ENCODE assay signal across 10 cellular contexts in genomic region chr1:161180643-161181042, GRCh38. TPM values are rescaled to one million over a fixed set of nuclear protein-coding genes. Genes with fewer than 3 reads are reported as not detected.
DNase-seq lines count a peak whose midpoint lies in the region; ATAC-seq and TF ChIP-seq lines count a peak whose summit lies in the region.
"Had no signal": no experiment of that assay in that cellular context is flagged by ENCODE, and none has a peak within 500 bp of the region (broad histone marks: within the 10 kb centered on the region; RNA-seq: fewer than 3 reads in every experiment).

No MANE protein-coding gene starts in this region.

- H3K27me3 ChIP-seq in MM.1S (replicated peaks; ENCODE audit: insufficient read depth, low read length) (no peaks in the 10 kb centered on the region), mammary epithelial cell (ENCODE audit: insufficient read depth, low read length) (no peaks in the 10 kb centered on the region)

- no peak for DNase-seq in activated T-cell treated with anti-CD3 and anti-CD28 coated beads, Interleukin-2, amount 50 U/mL, for 72 hours
- DNase-seq in activated T-cell treated with anti-CD3 and anti-CD28 coated beads, Interleukin-2, amount 50 U/mL, for 1 hour = no peak
- peak; percentile 36 for DNase-seq in MM.1S
- no peak for DNase-seq in mammary epithelial cell
- no peak for DNase-seq in retinal pigment epithelial cell (ENCODE audit: low read depth)
- DNase-seq: EL, NCI-H1930 had no signal

- H4K20me1 ChIP-seq in MM.1S (ENCODE audit: insufficient read depth, low read length) = no peaks in the 10 kb centered on the region
- no peaks in the 10 kb centered on the region for H4K20me1 ChIP-seq in mammary epithelial cell (ENCODE audit: insufficient read depth, low read length)

- ATAC-seq in activated T-cell treated with anti-CD3 and anti-CD28 coated beads, Interleukin-2, amount 50 U/mL, for 72 hours (replicated peaks in 1 of 2) = no peak
- ATAC-seq in HG03175 (IDR thresholded peaks at IDR 0.05; ENCODE audit: unreplicated experiment) = no peak
- ATAC-seq in GM19455 (IDR thresholded peaks at IDR 0.05; ENCODE audit: unreplicated experiment) = no peak
- no peak for ATAC-seq in HG02759 (IDR thresholded peaks at IDR 0.05; ENCODE audit: unreplicated experiment)

- H3K4me2 ChIP-seq in MM.1S (ENCODE audit: low read depth, low read length) (no peak overlapping the region), mammary epithelial cell (ENCODE audit: insufficient read depth, low read depth, low read length) (no peak overlapping the region)

- H3K79me2 ChIP-seq in MM.1S (ENCODE audit: low read length) = peaks cover 18% of the 10 kb centered on the region
- peaks cover 16% of the 10 kb centered on the region for H3K79me2 ChIP-seq in mammary epithelial cell (ENCODE audit: insufficient read depth, low read length)

- H3K36me3 ChIP-seq in MM.1S (replicated peaks; ENCODE audit: insufficient read depth, low read length) (no peaks in the 10 kb centered on the region), mammary epithelial cell (ENCODE audit: insufficient read depth, low read length) (no peaks in the 10 kb centered on the region)

- 25% methylated on average over 1 of the region's 1 CpG for WGBS in mammary epithelial cell (ENCODE audit: low coverage, missing lambda C conversion rate)

- dilution Hi-C loops in mammary epithelial cell (cut with HindIII; ENCODE audit: low sequenced_read_pairs) = no loop called here

- no peaks in the 10 kb centered on the region for H3K9me2 ChIP-seq in MM.1S (replicated peaks; ENCODE audit: insufficient read depth, low read length)

- peak overlapping the region in 1 of 2 donors; percentile 25 for H3K4me3 Mint-ChIP-seq in activated T-cell treated with anti-CD3 and anti-CD28 coated beads, Interleukin-2, amount 50 U/mL, for 72 hours

- BruUV-seq in mammary epithelial cell (replicated peaks; lab: Mats Ljungman, UMichigan) = no TSS peak

- H3K27ac ChIP-seq in MM.1S (ENCODE audit: low read length) = no peak overlapping the region
- no peak overlapping the region for H3K27ac ChIP-seq in mammary epithelial cell (ENCODE audit: insufficient read depth, low read depth, low read length)

- in situ Hi-C loops in mammary epithelial cell (cut with MboI; ENCODE audit: low sequenced_read_pairs in 2 of 2) = loop anchor here in 1 of 2 donors (25.0 kb wide), 1 partner anchor 557 kb away; the partner anchor contains the start of gene DUSP12

- peak; percentile 66 for TF ChIP-seq CTCF in MM.1S (IDR thresholded peaks at IDR 0.05; ENCODE audit: low read length)
- TF ChIP-seq CTCF in mammary epithelial cell (conservative IDR thresholded peaks at IDR 0.05 in 1 of 2, IDR thresholded peaks at IDR 0.05 in 1 of 2; ENCODE audit: extremely low read depth in 1 of 2, insufficient read depth in 1 of 2, low read depth in 1 of 2, low read length in 2 of 2) = peak; percentile 35 to 38
- TF ChIP-seq CTCF in retinal pigment epithelial cell (conservative IDR thresholded peaks at IDR 0.05; ENCODE audit: low read depth, low read length) = peak; percentile 29

- CTCF ChIA-PET in mammary epithelial cell (lab: Charles Lee; ENCODE audit: low non-redundant PET) = no interaction called here

- intact Hi-C loops in mammary epithelial cell (cut with micrococcal nuclease) = loop anchor here (2.0 to 10.0 kb wide), 2 partner anchors 44 to 564 kb away; partner anchors contain the start of gene DUSP12

- H3K9ac ChIP-seq in MM.1S (ENCODE audit: low read length) (no peak overlapping the region), mammary epithelial cell (ENCODE audit: insufficient read depth, low read length) (no peak overlapping the region)

- H3K9me3 ChIP-seq in MM.1S (replicated peaks; ENCODE audit: insufficient read depth, low read length) = no peaks in the 10 kb centered on the region
- no peaks in the 10 kb centered on the region for H3K9me3 ChIP-seq in mammary epithelial cell (replicated peaks; ENCODE audit: insufficient read depth, low read length)

- peaks cover 49% of the 10 kb centered on the region for H3F3A ChIP-seq in MM.1S (ENCODE audit: insufficient read depth, low read length)

- no peaks in the 10 kb centered on the region for H3K9me3 Mint-ChIP-seq in activated T-cell treated with anti-CD3 and anti-CD28 coated beads, Interleukin-2, amount 50 U/mL, for 72 hours

- H2AFZ ChIP-seq in MM.1S (ENCODE audit: low read length) = no peak overlapping the region
- no peak overlapping the region for H2AFZ ChIP-seq in mammary epithelial cell (ENCODE audit: low read depth, low read length)

- H3K36me3 Mint-ChIP-seq in activated T-cell treated with anti-CD3 and anti-CD28 coated beads, Interleukin-2, amount 50 U/mL, for 72 hours (ENCODE audit: insufficient read depth in 2 of 2) = peaks cover 0 to 5% of the 10 kb centered on the region in 2 donors

- H3K4me1 ChIP-seq in MM.1S (ENCODE audit: low read length) = peaks cover 52% of the 10 kb centered on the region
- H3K4me1 ChIP-seq in mammary epithelial cell (ENCODE audit: insufficient read depth, low read length) = peaks cover 29% of the 10 kb centered on the region

- H3K4me3 ChIP-seq in MM.1S (ENCODE audit: low read length) (no peak overlapping the region), mammary epithelial cell (replicated peaks in 1 of 3; ENCODE audit: insufficient read depth in 1 of 3, low read depth in 2 of 3, low read length in 3 of 3) (no peak overlapping the region), retinal pigment epithelial cell (ENCODE audit: low read length) (no peak overlapping the region)

- peaks cover 81% of the 10 kb centered on the region for H3K4me1 Mint-ChIP-seq in activated T-cell treated with anti-CD3 and anti-CD28 coated beads, Interleukin-2, amount 50 U/mL, for 72 hours (ENCODE audit: low read depth)

- no peaks in the 10 kb centered on the region for H3K27me3 Mint-ChIP-seq in activated T-cell treated with anti-CD3 and anti-CD28 coated beads, Interleukin-2, amount 50 U/mL, for 72 hours (ENCODE audit: low read depth)

- peak overlapping the region; percentile 31 for H3K27ac Mint-ChIP-seq in activated T-cell treated with anti-CD3 and anti-CD28 coated beads, Interleukin-2, amount 50 U/mL, for 72 hours

RNA-seq across cellular contexts. Expression of gene B4GALT3, which starts 3.3 kb away (rescaled TPM):
- total RNA-seq in activated T-cell treated with anti-CD3 and anti-CD28 coated beads, Interleukin-2, amount 50 U/mL, for 72 hours = 10 to 100 TPM; 55.9 to 56.5 TPM
- total RNA-seq in mammary epithelial cell = 10 to 100 TPM; 25.8 to 32.1 TPM
- 33.8 TPM for polyA plus RNA-seq in mammary epithelial cell
- polyA minus RNA-seq in mammary epithelial cell = 120 TPM

RNA-seq across cellular contexts. Expression of gene PPOX, which starts 14.4 kb away (rescaled TPM):
- total RNA-seq in activated T-cell treated with anti-CD3 and anti-CD28 coated beads, Interleukin-2, amount 50 U/mL, for 72 hours = 10 to 100 TPM; 35.3 to 45.9 TPM
- 10 to 100 TPM; 13.0 to 15.6 TPM for total RNA-seq in mammary epithelial cell
- polyA plus RNA-seq in mammary epithelial cell = 11.8 TPM
- 6.0 TPM for polyA minus RNA-seq in mammary epithelial cell

RNA-seq across cellular contexts. Expression of gene ADAMTS4, which starts 18.2 kb away (rescaled TPM):
- total RNA-seq in activated T-cell treated with anti-CD3 and anti-CD28 coated beads, Interleukin-2, amount 50 U/mL, for 72 hours = 1 to 10 TPM; 4.0 to 7.7 TPM
- total RNA-seq in mammary epithelial cell = under 1 TPM; 0.16 to 0.17 TPM
- polyA plus RNA-seq in mammary epithelial cell = 0.07 TPM
- 0.16 TPM for polyA minus RNA-seq in mammary epithelial cell

RNA-seq across cellular contexts. Expression of gene USP21, which starts 21.3 kb away (rescaled TPM):
- 10 to 100 TPM; 36.0 to 46.4 TPM for total RNA-seq in activated T-cell treated with anti-CD3 and anti-CD28 coated beads, Interleukin-2, amount 50 U/mL, for 72 hours
- 10 to 100 TPM in 1 of 2 donors, 1 to 10 TPM in 1; 6.5 to 16.8 TPM for total RNA-seq in mammary epithelial cell
- 14.8 TPM for polyA plus RNA-seq in mammary epithelial cell
- 14.0 TPM for polyA minus RNA-seq in mammary epithelial cell

RNA-seq across cellular contexts. Expression of gene NDUFS2, which starts 21.5 kb away (rescaled TPM):
- 100 to 1,000 TPM; 108 to 114 TPM for total RNA-seq in activated T-cell treated with anti-CD3 and anti-CD28 coated beads, Interleukin-2, amount 50 U/mL, for 72 hours
- total RNA-seq in mammary epithelial cell = 10 to 100 TPM; 69.3 to 82.6 TPM
- 112 TPM for polyA plus RNA-seq in mammary epithelial cell
- polyA minus RNA-seq in mammary epithelial cell = 117 TPM

Comparison
In these comparisons a context has a peak if more than half of its experiments do, and no peak if none do; other contexts are left out.
1. RNA of gene ADAMTS4, which starts 18.2 kb away (total RNA-seq): 4.0 to 7.7 TPM in activated T-cell treated with anti-CD3 and anti-CD28 coated beads, Interleukin-2, amount 50 U/mL, for 72 hours; 0.16 to 0.17 TPM in mammary epithelial cell; every median in the first group is over 4 times any median in the second.
2. Peak in every context shown above with its lines, with median percentiles within 50 percentile points of each other: CTCF ChIP-seq.